ENCODE assay signal across 20 cellular contexts in the genomic region with DNA sequence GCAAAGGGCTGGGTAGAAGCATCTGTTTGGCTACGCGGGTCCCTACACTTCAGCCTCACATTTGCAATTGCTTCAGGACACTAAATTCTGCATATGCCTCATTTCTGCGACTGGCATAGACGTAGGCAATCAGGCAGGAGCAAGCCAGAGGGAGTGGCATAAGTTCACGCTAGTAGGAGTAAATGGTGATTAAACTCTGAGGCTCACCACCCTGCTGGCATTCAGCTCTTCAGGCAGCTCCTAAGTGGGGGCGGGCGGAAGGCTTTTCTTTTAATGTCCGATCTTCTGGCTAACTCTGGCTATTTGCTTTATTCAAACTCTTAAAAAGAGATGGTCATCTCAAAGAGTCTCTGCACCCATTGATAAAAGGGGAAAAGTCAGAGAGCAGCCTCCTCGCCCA. TPM values are rescaled to one million over a fixed set of nuclear protein-coding genes. Genes with fewer than 3 reads are reported as not detected.
DNase-seq lines count a peak whose midpoint lies in the region; ATAC-seq and TF ChIP-seq lines count a peak whose summit lies in the region.
"Had no signal": no experiment of that assay in that cellular context is flagged by ENCODE, and none has a peak within 500 bp of the region (broad histone marks: within the 10 kb centered on the region; RNA-seq: fewer than 3 reads in every experiment).

No MANE protein-coding gene starts in this region.

- no peak overlapping the region for H4K8ac ChIP-seq in neuronal stem cell (ENCODE audit: low read depth, low read length)

- H3K27ac ChIP-seq in thyroid gland = no peak overlapping the region
- H3K27ac ChIP-seq in neuronal stem cell (replicated peaks; ENCODE audit: low read length) = no peak overlapping the region
- H3K27ac ChIP-seq: HL-60, SJCRH30, WERI-Rb-1 had no signal

- H3K36me3 Mint-ChIP-seq in activated T-cell treated with anti-CD3 and anti-CD28 coated beads, Interleukin-2, amount 50 U/mL, for 72 hours (ENCODE audit: insufficient read depth in 2 of 2) = peaks cover under 1 to 12% of the 10 kb centered on the region in 2 donors
- peaks cover 17% of the 10 kb centered on the region for H3K36me3 Mint-ChIP-seq in activated T-cell treated with anti-CD3 and anti-CD28 coated beads, Interleukin-2, amount 50 U/mL, for 4 hours (ENCODE audit: insufficient read depth)
- peaks cover 6% of the 10 kb centered on the region for H3K36me3 Mint-ChIP-seq in effector memory CD8-positive, alpha-beta T cell (ENCODE audit: insufficient read depth)
- H3K36me3 Mint-ChIP-seq: brain had no signal

- H3K4me3 Mint-ChIP-seq in activated T-cell treated with anti-CD3 and anti-CD28 coated beads, Interleukin-2, amount 50 U/mL, for 72 hours = peak overlapping the region; percentile 47 to 65
- H3K4me3 Mint-ChIP-seq in activated T-cell treated with anti-CD3 and anti-CD28 coated beads, Interleukin-2, amount 50 U/mL, for 4 hours = no peak overlapping the region
- H3K4me3 Mint-ChIP-seq in effector memory CD8-positive, alpha-beta T cell = no peak overlapping the region
- H3K4me3 Mint-ChIP-seq: brain, CD14-positive monocyte had no signal

- TF ChIP-seq CTCF in thyroid gland (IDR thresholded peaks at IDR 0.05) = no peak

- no peak for ATAC-seq in activated T-cell treated with anti-CD3 and anti-CD28 coated beads, Interleukin-2, amount 50 U/mL, for 72 hours (replicated peaks in 1 of 2)
- ATAC-seq in activated T-cell treated with anti-CD3 and anti-CD28 coated beads, Interleukin-2, amount 50 U/mL, for 4 hours = no peak
- ATAC-seq in effector memory CD8-positive, alpha-beta T cell (replicated peaks) = no peak
- ATAC-seq: left colon had no signal

- no peak overlapping the region for H2AFZ ChIP-seq in neuronal stem cell (ENCODE audit: low read length)

- no peak overlapping the region for H3K18ac ChIP-seq in neuronal stem cell (ENCODE audit: low read length)

- no peaks in the 10 kb centered on the region for H3K79me1 ChIP-seq in neuronal stem cell (ENCODE audit: low read depth, low read length)

- no peaks in the 10 kb centered on the region for H3K9me3 Mint-ChIP-seq in activated T-cell treated with anti-CD3 and anti-CD28 coated beads, Interleukin-2, amount 50 U/mL, for 72 hours
- H3K9me3 Mint-ChIP-seq in activated T-cell treated with anti-CD3 and anti-CD28 coated beads, Interleukin-2, amount 50 U/mL, for 4 hours = no peaks in the 10 kb centered on the region
- no peaks in the 10 kb centered on the region for H3K9me3 Mint-ChIP-seq in effector memory CD8-positive, alpha-beta T cell
- H3K9me3 Mint-ChIP-seq: CD14-positive monocyte had no signal

- H3K36me3 ChIP-seq in thyroid gland (no peaks in the 10 kb centered on the region), neuronal stem cell (replicated peaks in 1 of 2; ENCODE audit: control insufficient read depth in 2 of 2, insufficient read depth in 2 of 2, low read length in 2 of 2) (no peaks in the 10 kb centered on the region)
- H3K36me3 ChIP-seq: SJCRH30 had no signal

- no peak for TF ChIP-seq POLR2A in thyroid gland (IDR thresholded peaks at IDR 0.05)

- no peak overlapping the region for H3K9ac ChIP-seq in neuronal stem cell (ENCODE audit: low read depth, low read length, poor library complexity)

- H3K4ac ChIP-seq in neuronal stem cell (ENCODE audit: low read length) = no peak overlapping the region

- H2BK5ac ChIP-seq in neuronal stem cell (ENCODE audit: low read length) = no peak overlapping the region

- no peak overlapping the region for H2BK120ac ChIP-seq in neuronal stem cell (ENCODE audit: low read depth, low read length)

- H3K4me1 Mint-ChIP-seq in activated T-cell treated with anti-CD3 and anti-CD28 coated beads, Interleukin-2, amount 50 U/mL, for 72 hours (ENCODE audit: low read depth) = peaks cover 95% of the 10 kb centered on the region
- peaks cover 82% of the 10 kb centered on the region for H3K4me1 Mint-ChIP-seq in activated T-cell treated with anti-CD3 and anti-CD28 coated beads, Interleukin-2, amount 50 U/mL, for 4 hours (ENCODE audit: low read depth)
- peaks cover 32 to 39% of the 10 kb centered on the region in 2 donors for H3K4me1 Mint-ChIP-seq in effector memory CD8-positive, alpha-beta T cell (ENCODE audit: low read depth in 2 of 2)

- H2BK12ac ChIP-seq in neuronal stem cell (ENCODE audit: low read length) = no peak overlapping the region

- no peaks in the 10 kb centered on the region for H3K9me3 ChIP-seq in thyroid gland
- H3K9me3 ChIP-seq in neuronal stem cell (replicated peaks in 1 of 2; ENCODE audit: control insufficient read depth in 2 of 2, insufficient read depth in 1 of 2, low read depth in 1 of 2, low read length in 2 of 2) = no peaks in the 10 kb centered on the region
- H3K9me3 ChIP-seq: SJCRH30 had no signal

- no peak overlapping the region for H2BK15ac ChIP-seq in neuronal stem cell (ENCODE audit: low read length)

- no peak overlapping the region for H4K91ac ChIP-seq in neuronal stem cell (ENCODE audit: low read depth, low read length, poor library complexity)

- intact Hi-C loops in thyroid gland (cut with DNase I) = no loop called here

- H3K27me3 ChIP-seq in thyroid gland (no peaks in the 10 kb centered on the region), neuronal stem cell (ENCODE audit: control insufficient read depth in 3 of 3, insufficient read depth in 3 of 3, low read depth in 1 of 3, low read length in 3 of 3) (peaks cover 0 to 6% (median 2%) of the 10 kb centered on the region in 3 experiments)

- H3K4me1 ChIP-seq in thyroid gland (peaks cover 0 to 6% of the 10 kb centered on the region in 2 donors), neuronal stem cell (ENCODE audit: control insufficient read depth in 2 of 2, insufficient read depth in 1 of 2, low read depth in 1 of 2, low read length in 2 of 2) (peaks cover 4 to 10% of the 10 kb centered on the region in 2 donors)
- H3K4me1 ChIP-seq: SJCRH30 had no signal

- H3K4me2 ChIP-seq in neuronal stem cell (ENCODE audit: insufficient read depth, low read length, poor library complexity, severe bottlenecking) = no peak overlapping the region

- H3K23ac ChIP-seq in neuronal stem cell (ENCODE audit: low read depth, low read length, poor library complexity) = no peak overlapping the region

- H3K27ac Mint-ChIP-seq in activated T-cell treated with anti-CD3 and anti-CD28 coated beads, Interleukin-2, amount 50 U/mL, for 72 hours = peak overlapping the region; percentile 64
- H3K27ac Mint-ChIP-seq in effector memory CD8-positive, alpha-beta T cell = peak overlapping the region; percentile 75 to 91
- H3K27ac Mint-ChIP-seq: CD14-positive monocyte had no signal

- H3K14ac ChIP-seq in neuronal stem cell (ENCODE audit: low read length) = no peak overlapping the region

- H2AK5ac ChIP-seq in neuronal stem cell (ENCODE audit: low read depth, low read length) = no peak overlapping the region

- H3K27me3 Mint-ChIP-seq in activated T-cell treated with anti-CD3 and anti-CD28 coated beads, Interleukin-2, amount 50 U/mL, for 72 hours (ENCODE audit: low read depth) = no peaks in the 10 kb centered on the region
- no peaks in the 10 kb centered on the region for H3K27me3 Mint-ChIP-seq in activated T-cell treated with anti-CD3 and anti-CD28 coated beads, Interleukin-2, amount 50 U/mL, for 4 hours (ENCODE audit: low read depth)
- H3K27me3 Mint-ChIP-seq in effector memory CD8-positive, alpha-beta T cell = no peaks in the 10 kb centered on the region
- H3K27me3 Mint-ChIP-seq: brain had no signal

- 66 to 71% methylated on average over 9 of the region's 9 CpGs for WGBS in thyroid gland, 2 donors
- WGBS in neuronal stem cell (ENCODE audit: extremely low coverage in 2 of 2, insufficient read length in 2 of 2, insufficient replicate concordance in 1 of 2), 2 donors = no CpG with 5 or more reads among the region's 9 CpGs

- H3K4me3 ChIP-seq in thyroid gland (replicated peaks in 1 of 3) (no peak overlapping the region), neuronal stem cell (ENCODE audit: low read length in 2 of 2) (no peak overlapping the region)
- H3K4me3 ChIP-seq: SJCRH30 had no signal

- no peak for DNase-seq in activated T-cell treated with anti-CD3 and anti-CD28 coated beads, Interleukin-2, amount 50 U/mL, for 72 hours
- DNase-seq in activated T-cell treated with anti-CD3 and anti-CD28 coated beads, Interleukin-2, amount 50 U/mL, for 4 hours = no peak
- DNase-seq in NCI-H2227 treated with DMSO at 0.1 percent for 48 hours (lab: John Stamatoyannopoulos, UW) (peak; percentile 25), thyroid gland (peak; percentile 45 to 65), neuronal stem cell (ENCODE audit: low spot score) (no peak), T-helper 9 cell (no peak)
- DNase-seq in effector memory CD8-positive, alpha-beta T cell = no peak
- DNase-seq: activated T-cell treated with anti-CD3 and anti-CD28 coated beads, Interleukin-2, amount 50 U/mL, for 1 hour; HCEC 1CT; head of caudate nucleus; left colon; mesenchymal stem cell; NCI-H1694; NCI-H69; SJCRH30; substantia nigra; WERI-Rb-1 had no signal

RNA-seq across cellular contexts. Expression of a gene that starts 45.3 kb away (rescaled TPM):
- total RNA-seq in activated T-cell treated with anti-CD3 and anti-CD28 coated beads, Interleukin-2, amount 50 U/mL, for 72 hours = 100 to 1,000 TPM; 161 to 208 TPM
- 100 to 1,000 TPM; 116 to 163 (median 137) TPM for total RNA-seq in activated T-cell treated with anti-CD3 and anti-CD28 coated beads, Interleukin-2, amount 50 U/mL, for 4 hours
- 10 to 100 TPM; 21.4 to 97.6 (median 35.5) TPM for total RNA-seq in thyroid gland
- 32.6 TPM for polyA plus RNA-seq in neuronal stem cell (2013, experiment 1 of 2)
- polyA plus RNA-seq in neuronal stem cell (2013, experiment 2 of 2) = 34.6 TPM
- total RNA-seq: SJCRH30 had no signal

Comparison
In these comparisons a context has a peak if more than half of its experiments do, and no peak if none do; other contexts are left out.
1. H3K4me3 Mint-ChIP-seq: peak in activated T-cell treated with anti-CD3 and anti-CD28 coated beads, Interleukin-2, amount 50 U/mL, for 72 hours (2 of 2); none in activated T-cell treated with anti-CD3 and anti-CD28 coated beads, Interleukin-2, amount 50 U/mL, for 4 hours (single experiment) and effector memory CD8-positive, alpha-beta T cell (0 of 2).
2. DNase-seq: peak in NCI-H2227 treated with DMSO at 0.1 percent for 48 hours (single experiment) and thyroid gland (2 of 2); none in activated T-cell treated with anti-CD3 and anti-CD28 coated beads, Interleukin-2, amount 50 U/mL, for 72 hours (0 of 2), activated T-cell treated with anti-CD3 and anti-CD28 coated beads, Interleukin-2, amount 50 U/mL, for 4 hours (single experiment), effector memory CD8-positive, alpha-beta T cell (0 of 3), neuronal stem cell (single experiment) and T-helper 9 cell (single experiment).